In the genomic region with DNA sequence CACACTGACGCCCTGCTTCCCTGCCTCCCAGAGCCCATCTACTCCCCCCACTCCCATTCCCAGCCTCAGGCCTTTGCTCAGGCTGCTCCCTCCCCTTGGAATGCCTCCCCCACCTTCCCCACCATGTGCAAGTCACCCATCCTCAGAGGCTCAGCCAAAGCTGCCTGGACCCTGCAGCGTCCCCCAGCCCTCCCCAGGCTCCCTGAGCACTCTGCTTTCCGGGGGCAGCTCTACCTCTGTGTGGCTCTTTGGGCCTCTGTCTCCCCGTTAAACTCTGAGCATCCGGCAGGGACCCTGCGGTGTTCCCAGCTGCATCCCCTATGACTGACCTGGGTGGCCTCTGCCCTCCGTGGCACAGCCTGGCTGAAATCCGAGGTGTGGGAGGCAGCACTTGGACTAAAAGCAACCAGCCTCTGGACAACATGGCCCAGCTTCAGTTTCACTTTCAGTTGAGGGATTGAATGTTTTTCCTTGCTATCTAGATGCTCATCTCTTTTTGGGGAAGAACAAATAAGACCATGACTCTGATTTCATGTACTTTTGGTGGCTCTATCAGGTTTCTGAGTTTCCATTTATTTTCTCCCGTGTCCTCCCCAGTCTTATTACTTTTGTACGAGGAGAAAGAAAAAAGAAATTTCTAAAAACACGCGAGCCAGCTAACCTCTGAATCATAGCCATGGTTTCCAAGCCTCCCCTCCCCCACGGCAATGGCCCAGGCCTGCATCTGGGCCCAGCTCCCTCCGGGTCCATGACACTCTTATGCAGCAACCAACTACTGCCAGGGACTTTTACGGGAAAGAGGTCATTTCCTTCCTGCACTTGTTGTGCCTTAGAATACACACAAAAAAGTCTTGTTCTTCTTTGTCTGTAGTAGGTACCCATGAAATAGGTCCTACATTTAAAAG, we compare ENCODE assay signal across 8 cellular contexts. TPM values are rescaled to one million over a fixed set of nuclear protein-coding genes. Genes with fewer than 3 reads are reported as not detected.
DNase-seq lines count a peak whose midpoint lies in the region; ATAC-seq and TF ChIP-seq lines count a peak whose summit lies in the region.

No MANE protein-coding gene starts in this region.

- H3K36me3 ChIP-seq in KOPT-K1 (ENCODE audit: insufficient read depth, low read length): no peaks in the 10 kb centered on the region
- no peaks in the 10 kb centered on the region for H3K36me3 ChIP-seq in colonic mucosa
- no peaks in the 10 kb centered on the region for H3K36me3 ChIP-seq in left lung

- peaks cover 8% of the 10 kb centered on the region for H3K9me3 Mint-ChIP-seq in activated CD4-positive, alpha-beta T cell treated with anti-CD3 and anti-CD28 coated beads, Interleukin-2, amount 10 ng/mL, durations not matched to agents 7 days and 5 days

- peak overlapping the region; percentile 92 for H3K27ac ChIP-seq in KOPT-K1 (ENCODE audit: low read depth, low read length, poor library complexity, severe bottlenecking)
- peak overlapping the region; percentile 74 for H3K27ac ChIP-seq in colonic mucosa
- H3K27ac ChIP-seq in left lung: peak overlapping the region; percentile 87 to 95

- peak overlapping the region; percentile 94 for H3K27ac Mint-ChIP-seq in activated CD4-positive, alpha-beta T cell treated with anti-CD3 and anti-CD28 coated beads, Interleukin-2, amount 10 ng/mL, durations not matched to agents 7 days and 5 days

- peaks cover 82% of the 10 kb centered on the region for H3K4me1 Mint-ChIP-seq in activated CD4-positive, alpha-beta T cell treated with anti-CD3 and anti-CD28 coated beads, Interleukin-2, amount 10 ng/mL, durations not matched to agents 7 days and 5 days

- intact Hi-C loops in colonic mucosa (cut with DNase I) (no loop called here), left lung (cut with DNase I) (no loop called here)

- no peaks in the 10 kb centered on the region for H3K27me3 Mint-ChIP-seq in activated CD4-positive, alpha-beta T cell treated with anti-CD3 and anti-CD28 coated beads, Interleukin-2, amount 10 ng/mL, durations not matched to agents 7 days and 5 days

- CTCF ChIA-PET in activated CD4-positive, alpha-beta T cell treated with anti-CD3 and anti-CD28 coated beads, Interleukin-2, amount 10 ng/mL, durations not matched to agents 7 days and 5 days (lab: Charles Lee): interaction anchor here (0.6 to 2.1 kb wide), 2 partner anchors 91 to 1865 kb away, joined by 4 to 8 read pairs; no protein-coding TSS in a partner anchor

- peaks cover 82% of the 10 kb centered on the region for H3K36me3 Mint-ChIP-seq in activated CD4-positive, alpha-beta T cell treated with anti-CD3 and anti-CD28 coated beads, Interleukin-2, amount 10 ng/mL, durations not matched to agents 7 days and 5 days (ENCODE audit: low read depth)

- no peak for TF ChIP-seq CTCF in AG10803 (conservative IDR thresholded peaks at IDR 0.05; ENCODE audit: low read length)
- no peak for TF ChIP-seq CTCF in colonic mucosa (IDR thresholded peaks at IDR 0.05)
- TF ChIP-seq CTCF in left lung (IDR thresholded peaks at IDR 0.05): no peak

- H3K4me1 ChIP-seq in colonic mucosa: peaks cover 5% of the 10 kb centered on the region
- peaks cover 39 to 98% of the 10 kb centered on the region in 2 donors for H3K4me1 ChIP-seq in left lung

- peak; percentile 76 for ATAC-seq in left lung
- ATAC-seq in GM19397 (IDR thresholded peaks at IDR 0.05; ENCODE audit: unreplicated experiment): no peak
- ATAC-seq in HG03159 (IDR thresholded peaks at IDR 0.05; ENCODE audit: unreplicated experiment): no peak

- DNase-seq in AG10803 (ENCODE audit: low read depth) (peak; percentile 78), colonic mucosa (peak; percentile 68), left lung (peak in 1 of 2 donors; percentile 84)
- DNase-seq in activated CD4-positive, alpha-beta T cell treated with anti-CD3 and anti-CD28 coated beads, Interleukin-2, amount 10 ng/mL, durations not matched to agents 7 days and 5 days: peak; percentile 58
- DNase-seq in stimulated activated CD4-positive, alpha-beta T cell treated with anti-CD3 and anti-CD28 coated beads, Interleukin-2, amount 100 ng/mL, for 24 hours: peak; percentile 83 to 84

- POLR2A ChIA-PET in activated CD4-positive, alpha-beta T cell treated with anti-CD3 and anti-CD28 coated beads, Interleukin-2, amount 10 ng/mL, durations not matched to agents 7 days and 5 days (lab: Charles Lee): no interaction called here

- H3K4me3 Mint-ChIP-seq in activated CD4-positive, alpha-beta T cell treated with anti-CD3 and anti-CD28 coated beads, Interleukin-2, amount 10 ng/mL, durations not matched to agents 7 days and 5 days: peak overlapping the region; percentile 90

- H3K4me3 ChIP-seq in AG10803 (ENCODE audit: low read length): peak overlapping the region; percentile 59
- H3K4me3 ChIP-seq in colonic mucosa: peak overlapping the region; percentile 26
- H3K4me3 ChIP-seq in left lung: peak overlapping the region; percentile 27 to 52

- H3K9me3 ChIP-seq in KOPT-K1 (ENCODE audit: insufficient read depth, low read length, poor library complexity, severe bottlenecking) (no peaks in the 10 kb centered on the region), colonic mucosa (no peaks in the 10 kb centered on the region), left lung (no peaks in the 10 kb centered on the region)

- peak overlapping the region; percentile 71 to 81 for H3K9ac ChIP-seq in colonic mucosa (ENCODE audit: low read depth in 2 of 2, low read length in 2 of 2)

- no peaks in the 10 kb centered on the region for H3K27me3 ChIP-seq in colonic mucosa
- no peaks in the 10 kb centered on the region for H3K27me3 ChIP-seq in left lung

RNA-seq across cellular contexts. Expression of a gene that starts 3.8 kb away (rescaled TPM):
- total RNA-seq in activated CD4-positive, alpha-beta T cell treated with anti-CD3 and anti-CD28 coated beads, Interleukin-2, amount 10 ng/mL, durations not matched to agents 7 days and 5 days: 100 to 1,000 TPM; 139 to 150 TPM
- 1 to 10 TPM; 5.9 to 9.6 TPM for total RNA-seq in colonic mucosa
- 10 to 100 TPM; 27.0 to 57.9 TPM for total RNA-seq in left lung

RNA-seq across cellular contexts. Expression of a gene that starts 44.8 kb away (rescaled TPM):
- under 1 TPM; 0.54 to 0.57 TPM for total RNA-seq in activated CD4-positive, alpha-beta T cell treated with anti-CD3 and anti-CD28 coated beads, Interleukin-2, amount 10 ng/mL, durations not matched to agents 7 days and 5 days
- 1 to 10 TPM; 1.9 to 2.3 TPM for total RNA-seq in colonic mucosa
- 10 to 100 TPM in 1 of 2 donors, 1 to 10 TPM in 1; 8.5 to 12.8 TPM for total RNA-seq in left lung
